ENCODE assay signal across 9 cellular contexts in genomic region chr7:50791921-50792341, GRCh38. TPM values are rescaled to one million over a fixed set of nuclear protein-coding genes. Genes with fewer than 3 reads are reported as not detected.
DNase-seq lines count a peak whose midpoint lies in the region; ATAC-seq, FAIRE-seq and TF ChIP-seq lines count a peak whose summit lies in the region.
"Had no signal": no experiment of that assay in that cellular context is flagged by ENCODE, and none has a peak within 500 bp of the region (broad histone marks: within the 10 kb centered on the region; RNA-seq: fewer than 3 reads in every experiment).

No MANE protein-coding gene starts in this region.

- peaks cover 49% of the 10 kb centered on the region for H3K4me1 Mint-ChIP-seq in WTC11

- no peak for TF ChIP-seq CTCF in WTC11 (IDR thresholded peaks at IDR 0.05)

- FAIRE-seq in small intestine (lab: Jason Lieb, UNC) = no peak
- FAIRE-seq: A204.1 had no signal

- peak; percentile 48 for DNase-seq in DMS53 (lab: John Stamatoyannopoulos, UW)
- DNase-seq in DMS53 treated with DMSO at 0.1 percent for 48 hours (lab: John Stamatoyannopoulos, UW; ENCODE audit: unreplicated experiment) = no peak
- no peak for DNase-seq in WTC11 (ENCODE audit: low spot score)
- peak; percentile 35 for DNase-seq in hepatic stellate cell (ENCODE audit: low spot score)
- DNase-seq in small intestine = no peak
- no peak for DNase-seq in ecto neural progenitor cell (ENCODE audit: low spot score)

- H3K27ac Mint-ChIP-seq in WTC11 = peak overlapping the region; percentile 85

- H3K9me3 Mint-ChIP-seq in WTC11 = peaks cover 17% of the 10 kb centered on the region

- POLR2A ChIA-PET in WTC11 (lab: Charles Lee) = interaction anchor here (0.6 kb wide), 2 partner anchors 9 to 73 kb away, joined by 3 read pairs; no protein-coding TSS in a partner anchor

- H3K4me3 Mint-ChIP-seq in WTC11 = peak overlapping the region; percentile 91

- H3K4me3 ChIP-seq in small intestine (ENCODE audit: low read depth in 1 of 2, low read length in 2 of 2) = peak overlapping the region; percentile 58 to 94

- peaks cover 1 to 3% of the 10 kb centered on the region in 2 donors for H3K4me1 ChIP-seq in small intestine (ENCODE audit: control insufficient read depth in 2 of 2, insufficient read depth in 1 of 2, low read depth in 1 of 2, low read length in 1 of 2)

- peak overlapping the region in 1 of 2 donors; percentile 67 for H3K27ac ChIP-seq in small intestine (ENCODE audit: low read depth in 1 of 2, low read length in 1 of 2)

- ATAC-seq in WTC11 (no peak), GM21528 (IDR thresholded peaks at IDR 0.05; ENCODE audit: low FRiP score, unreplicated experiment) (no peak), HG02571 (IDR thresholded peaks at IDR 0.05; ENCODE audit: unreplicated experiment) (no peak)

- peaks cover 26% of the 10 kb centered on the region for H3K36me3 Mint-ChIP-seq in WTC11

- 11 to 18% (median 14%) methylated on average over 10 of the region's 10 CpGs for WGBS in small intestine, 3 donors

- CTCF ChIA-PET in WTC11 (lab: Charles Lee) = interaction anchor here (1.6 kb wide), 1 partner anchor 350 kb away, joined by 5 read pairs; no protein-coding TSS in a partner anchor

- H3K27me3 ChIP-seq in small intestine (ENCODE audit: control insufficient read depth in 2 of 2, insufficient read depth in 2 of 2, low read length in 2 of 2) = no peaks in the 10 kb centered on the region

- peaks cover 40% of the 10 kb centered on the region for H3K27me3 Mint-ChIP-seq in WTC11 (ENCODE audit: low read depth)

- no peaks in the 10 kb centered on the region for H3K9me3 ChIP-seq in small intestine (ENCODE audit: control insufficient read depth, low read depth)

- H3K36me3 ChIP-seq in small intestine (ENCODE audit: control insufficient read depth in 2 of 2, insufficient read depth in 2 of 2, low read length in 2 of 2) = no peaks in the 10 kb centered on the region

TF ChIP-seq in WTC11, 78 proteins besides CTCF, POLR2A, EP300 and RAD21:
- TF ChIP-seq TEAD1 (CRISPR knock-in tag; IDR thresholded peaks at IDR 0.05) (no peak), MXD4 (CRISPR knock-in tag; IDR thresholded peaks at IDR 0.05; ENCODE audit: borderline replicate concordance) (no peak), ZNF396 (CRISPR knock-in tag; IDR thresholded peaks at IDR 0.05; ENCODE audit: borderline replicate concordance) (no peak), GRHL2 (CRISPR knock-in tag; IDR thresholded peaks at IDR 0.05; ENCODE audit: insufficient replicate concordance, severe bottlenecking) (no peak), ZNF138 (CRISPR knock-in tag; conservative IDR thresholded peaks at IDR 0.05) (no peak), GABPB1 (CRISPR knock-in tag; IDR thresholded peaks at IDR 0.05) (no peak)

RNA-seq across cellular contexts. Expression of gene GRB10, which starts 9.2 kb away (rescaled TPM):
- 66.0 to 103 TPM (median 67.3 TPM) in 3 replicates for total RNA-seq in WTC11 (2021)
- polyA plus RNA-seq in small intestine = 10 to 100 TPM; 20.8 to 33.8 (median 23.4) TPM

Comparison
In these comparisons a context has a peak if more than half of its experiments do, and no peak if none do; other contexts are left out.
1. DNase-seq: peak in DMS53 (single experiment) and hepatic stellate cell (single experiment); none in DMS53 treated with DMSO at 0.1 percent for 48 hours (single experiment), WTC11 (single experiment), small intestine (single experiment) and ecto neural progenitor cell (single experiment).